In the genomic region with DNA sequence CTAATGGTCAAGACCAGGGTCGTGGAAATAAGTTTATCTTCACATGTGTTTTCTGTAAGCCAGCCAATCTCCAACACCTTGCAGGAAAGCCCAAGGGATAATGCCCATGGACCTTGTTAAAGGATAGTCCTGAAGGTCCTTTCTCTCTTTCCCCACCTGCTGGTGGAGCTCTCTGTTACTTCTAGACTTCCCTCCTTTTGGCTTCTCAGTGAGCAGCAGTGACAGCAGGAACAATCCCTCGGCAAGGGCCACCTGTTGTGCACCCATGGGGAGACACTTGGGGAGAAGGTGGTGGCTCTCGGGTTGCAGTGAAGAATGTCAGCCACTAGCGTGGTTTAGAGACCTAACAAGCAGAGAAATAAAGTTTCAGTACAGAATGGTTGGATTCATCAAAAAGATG, we compare ENCODE assay signal across 19 cellular contexts.
DNase-seq lines count a peak whose midpoint lies in the region; ATAC-seq and TF ChIP-seq lines count a peak whose summit lies in the region.
"Had no signal": no experiment of that assay in that cellular context is flagged by ENCODE, and none has a peak within 500 bp of the region (broad histone marks: within the 10 kb centered on the region; RNA-seq: fewer than 3 reads in every experiment).

No MANE protein-coding gene starts in this region.

- no peak overlapping the region for H3K27ac ChIP-seq in liver (ENCODE audit: low read depth in 1 of 2, low read length in 2 of 2)
- H3K27ac ChIP-seq: ovary had no signal

- POLR2A ChIA-PET in BJ (lab: Charles Lee) (no interaction called here), WTC11 (lab: Charles Lee) (no interaction called here)

- no peak overlapping the region for H3K27ac Mint-ChIP-seq in WTC11
- H3K27ac Mint-ChIP-seq: activated T-helper 17 cell treated with anti-CD3 and anti-CD28 coated beads, Interleukin-2, amount 50 U/mL, for 72 hours; T-helper 1 cell treated with Interleukin-12 subunit alpha and Interleukin-12 subunit beta and Interleukin-4 antibody, amounts not matched to agents 30 μg/mL and 1 μg/mL, for 36 hours had no signal

- H3K36me3 ChIP-seq in BJ (ENCODE audit: control insufficient read depth, insufficient read depth, low read length) (no peaks in the 10 kb centered on the region), liver (ENCODE audit: control insufficient read depth in 4 of 4, insufficient read depth in 3 of 4, low read depth in 1 of 4, low read length in 3 of 4) (no peaks in the 10 kb centered on the region)
- H3K36me3 ChIP-seq: ovary had no signal

- peaks cover 2 to 14% (median 7%) of the 10 kb centered on the region in 4 donors for H3K4me1 ChIP-seq in liver (ENCODE audit: control insufficient read depth in 4 of 4, insufficient read depth in 4 of 4, low read length in 3 of 4)

- no peaks in the 10 kb centered on the region for H3K27me3 Mint-ChIP-seq in WTC11 (ENCODE audit: low read depth)
- H3K27me3 Mint-ChIP-seq: activated T-helper 17 cell treated with anti-CD3 and anti-CD28 coated beads, Interleukin-2, amount 50 U/mL, for 72 hours had no signal

- no peaks in the 10 kb centered on the region for H3K9me3 ChIP-seq in liver (ENCODE audit: control insufficient read depth in 4 of 4, low read length in 3 of 4)
- H3K9me3 ChIP-seq: ovary had no signal

- no peaks in the 10 kb centered on the region for H3K36me3 Mint-ChIP-seq in WTC11

- 86% methylated on average over 4 of the region's 4 CpGs for WGBS in liver

- TF ChIP-seq CTCF in BJ (IDR thresholded peaks at IDR 0.05; ENCODE audit: insufficient read depth, low read depth, low read length) (peak; percentile 11; the same call in 1 of the 2 replicates), HFF-Myc (IDR thresholded peaks at IDR 0.05; ENCODE audit: low read depth, low read length, missing control alignments) (peak; percentile 13), WTC11 (IDR thresholded peaks at IDR 0.05) (no peak), liver (IDR thresholded peaks at IDR 0.05; ENCODE audit: low read depth, low read length, missing input control) (no peak)

- TF ChIP-seq RAD21 in liver (IDR thresholded peaks at IDR 0.05), result peak; percentile 26 to 53

- CTCF ChIA-PET in BJ (lab: Yijun Ruan, JAX), result interaction anchor here (1.3 kb wide), 1 partner anchor 20 kb away, joined by 3 read pairs; no protein-coding TSS in a partner anchor
- CTCF ChIA-PET in WTC11 (lab: Charles Lee), result interaction anchor here (1.0 to 1.3 kb wide), 4 partner anchors 10 to 63 kb away, joined by 3 to 4 read pairs (median 3); no protein-coding TSS in a partner anchor

- ATAC-seq in WTC11 (no peak), GM21717 (IDR thresholded peaks at IDR 0.05; ENCODE audit: unreplicated experiment) (no peak)
- ATAC-seq: activated T-helper 17 cell treated with anti-CD3 and anti-CD28 coated beads, Interleukin-2, amount 50 U/mL, for 72 hours had no signal

- H3K9me3 Mint-ChIP-seq in WTC11, result peaks cover 5% of the 10 kb centered on the region
- H3K9me3 Mint-ChIP-seq: activated T-helper 17 cell treated with anti-CD3 and anti-CD28 coated beads, Interleukin-2, amount 50 U/mL, for 72 hours; central memory CD8-positive, alpha-beta T cell; T-helper 1 cell treated with Interleukin-12 subunit alpha and Interleukin-12 subunit beta and Interleukin-4 antibody, amounts not matched to agents 30 μg/mL and 1 μg/mL, for 36 hours had no signal

- H3K4me3 ChIP-seq in BJ (ENCODE audit: low read depth, low read length), result no peak overlapping the region
- H3K4me3 ChIP-seq in HFF-Myc (replicated peaks; ENCODE audit: low read depth, low read length), result no peak overlapping the region
- H3K4me3 ChIP-seq in liver (ENCODE audit: low read depth in 1 of 3, low read length in 3 of 3), result no peak overlapping the region
- H3K4me3 ChIP-seq: ovary, smooth muscle cell had no signal

- no peak for DNase-seq in BJ (ENCODE audit: low read depth)
- no peak for DNase-seq in HFF-Myc (ENCODE audit: extremely low read depth, low read depth)
- no peak for DNase-seq in WTC11 (ENCODE audit: low spot score)
- no peak for DNase-seq in cerebellar nuclear complex (lab: John Stamatoyannopoulos, UW)
- DNase-seq in HCEC 1CT, result no peak
- DNase-seq in NOMO-1 treated with DMSO at 0.1 percent for 48 hours (lab: John Stamatoyannopoulos, UW; ENCODE audit: unreplicated experiment), result no peak
- DNase-seq: activated CD4-positive, CD25-positive, alpha-beta regulatory T cell treated with anti-CD3 and anti-CD28 coated beads, Interleukin-2, amount 50 U/mL, for 72 hours; hippocampal formation; Karpas-422; NCI-H1436; NCI-H345; ovary; Right ventricle myocardium superior had no signal

- H3K9ac ChIP-seq in liver (ENCODE audit: low read depth in 1 of 2, low read length in 2 of 2), result no peak overlapping the region

- H3K27me3 ChIP-seq in BJ (ENCODE audit: control insufficient read depth, insufficient read depth, low read length) (no peaks in the 10 kb centered on the region), liver (ENCODE audit: control insufficient read depth in 4 of 4, insufficient read depth in 4 of 4, low read length in 3 of 4) (no peaks in the 10 kb centered on the region)
- H3K27me3 ChIP-seq: ovary had no signal

- no peaks in the 10 kb centered on the region for H3K4me1 Mint-ChIP-seq in WTC11
- H3K4me1 Mint-ChIP-seq: activated T-helper 17 cell treated with anti-CD3 and anti-CD28 coated beads, Interleukin-2, amount 50 U/mL, for 72 hours; central memory CD8-positive, alpha-beta T cell had no signal

- no peak overlapping the region for H3K4me3 Mint-ChIP-seq in WTC11
- H3K4me3 Mint-ChIP-seq: activated T-helper 17 cell treated with anti-CD3 and anti-CD28 coated beads, Interleukin-2, amount 50 U/mL, for 72 hours; central memory CD8-positive, alpha-beta T cell; T-helper 1 cell treated with Interleukin-12 subunit alpha and Interleukin-12 subunit beta and Interleukin-4 antibody, amounts not matched to agents 30 μg/mL and 1 μg/mL, for 36 hours had no signal

TF ChIP-seq in WTC11, 78 proteins besides CTCF, POLR2A, EP300 and RAD21:
- TF ChIP-seq, protein P1, sequence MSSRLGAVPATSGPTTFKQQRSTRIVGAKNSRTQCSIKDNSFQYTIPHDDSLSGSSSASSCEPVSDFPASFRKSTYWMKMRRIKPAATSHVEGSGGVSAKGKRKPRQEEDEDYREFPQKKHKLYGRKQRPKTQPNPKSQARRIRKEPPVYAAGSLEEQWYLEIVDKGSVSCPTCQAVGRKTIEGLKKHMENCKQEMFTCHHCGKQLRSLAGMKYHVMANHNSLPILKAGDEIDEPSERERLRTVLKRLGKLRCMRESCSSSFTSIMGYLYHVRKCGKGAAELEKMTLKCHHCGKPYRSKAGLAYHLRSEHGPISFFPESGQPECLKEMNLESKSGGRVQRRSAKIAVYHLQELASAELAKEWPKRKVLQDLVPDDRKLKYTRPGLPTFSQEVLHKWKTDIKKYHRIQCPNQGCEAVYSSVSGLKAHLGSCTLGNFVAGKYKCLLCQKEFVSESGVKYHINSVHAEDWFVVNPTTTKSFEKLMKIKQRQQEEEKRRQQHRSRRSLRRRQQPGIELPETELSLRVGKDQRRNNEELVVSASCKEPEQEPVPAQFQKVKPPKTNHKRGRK (CRISPR knock-in tag; IDR thresholded peaks at IDR 0.05; ENCODE audit: borderline replicate concordance), result no peak
- peak; percentile 56; the same call in 1 of the 2 replicates for TF ChIP-seq ZNF423 (CRISPR knock-in tag; IDR thresholded peaks at IDR 0.05)
- TF ChIP-seq CREB1 (CRISPR knock-in tag; IDR thresholded peaks at IDR 0.05), result no peak
- no peak for TF ChIP-seq PRRX2 (CRISPR knock-in tag; IDR thresholded peaks at IDR 0.05)
TF ChIP-seq in WTC11: peak in this region for 1.

TF ChIP-seq in liver, 16 proteins besides CTCF, POLR2A, EP300 and RAD21:
- TF ChIP-seq ATF3 (IDR thresholded peaks at IDR 0.05) (no peak), SP1 (IDR thresholded peaks at IDR 0.05) (no peak), TAF1 (conservative IDR thresholded peaks at IDR 0.05) (no peak), FOXA2 (IDR thresholded peaks at IDR 0.05) (no peak), JUND (IDR thresholded peaks at IDR 0.05) (no peak)
TF ChIP-seq in liver: peak in this region for 0.

Comparison
In these comparisons a context has a peak if more than half of its experiments do, and no peak if none do; other contexts are left out.
1. CTCF ChIP-seq: peak in BJ (single experiment) and HFF-Myc (single experiment); none in WTC11 (single experiment) and liver (single experiment).